ENCODE assay signal across 1 cellular context in the genomic region with DNA sequence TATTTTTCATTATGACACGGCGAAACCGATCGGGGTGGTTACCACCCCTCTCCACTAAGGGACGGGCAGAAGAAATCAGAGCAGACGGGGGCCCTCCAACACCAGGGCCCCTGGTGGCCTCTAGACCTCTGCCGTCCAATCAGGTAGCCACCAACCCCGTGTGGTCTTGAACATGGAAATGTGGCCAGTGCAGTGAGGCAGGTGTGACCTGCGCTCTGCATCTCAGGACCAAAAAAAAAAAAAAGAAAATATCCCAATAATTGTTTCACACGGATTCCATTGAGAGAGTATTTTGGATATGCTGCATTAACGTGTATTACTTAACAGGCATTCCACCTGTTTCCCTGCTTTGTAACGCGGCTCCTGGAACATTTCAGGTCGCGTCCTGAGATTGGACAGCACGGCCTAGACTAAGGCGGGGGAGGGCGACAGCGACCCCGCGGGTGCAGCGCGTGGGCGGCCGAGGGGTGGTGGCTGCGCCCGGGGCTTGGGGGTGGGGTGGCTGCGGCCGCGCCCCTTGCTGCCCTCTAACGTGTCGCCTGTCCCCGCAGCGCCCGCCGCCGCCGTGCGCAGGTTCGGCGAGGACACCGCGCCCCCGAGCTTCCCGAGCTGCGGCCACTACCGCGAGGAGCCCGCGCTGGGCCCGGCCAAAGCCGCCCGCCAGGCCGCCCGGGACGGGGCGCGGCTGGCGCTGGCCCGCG.
TF ChIP-seq lines count a peak whose summit lies in the region.

No MANE protein-coding gene starts in this region.

TF ChIP-seq in K562, 482 proteins besides CTCF, POLR2A, EP300 and RAD21 (continued from another document):
- TF ChIP-seq, protein P1, sequence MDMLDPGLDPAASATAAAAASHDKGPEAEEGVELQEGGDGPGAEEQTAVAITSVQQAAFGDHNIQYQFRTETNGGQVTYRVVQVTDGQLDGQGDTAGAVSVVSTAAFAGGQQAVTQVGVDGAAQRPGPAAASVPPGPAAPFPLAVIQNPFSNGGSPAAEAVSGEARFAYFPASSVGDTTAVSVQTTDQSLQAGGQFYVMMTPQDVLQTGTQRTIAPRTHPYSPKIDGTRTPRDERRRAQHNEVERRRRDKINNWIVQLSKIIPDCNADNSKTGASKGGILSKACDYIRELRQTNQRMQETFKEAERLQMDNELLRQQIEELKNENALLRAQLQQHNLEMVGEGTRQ (CRISPR knock-in tag; IDR thresholded peaks at IDR 0.05): no peak
- TF ChIP-seq U2AF1 (optimal IDR thresholded peaks at IDR 0.05; ENCODE audit: low read depth, low read length) (no peak), TFAM (CRISPR knock-in tag; conservative IDR thresholded peaks at IDR 0.05) (no peak), EGR1 (conservative IDR thresholded peaks at IDR 0.05) (peak; percentile 63), ZFP36 (IDR thresholded peaks at IDR 0.05; ENCODE audit: low read depth, low read length, partially characterized antibody) (no peak), MBD2 (IDR thresholded peaks at IDR 0.05; ENCODE audit: borderline replicate concordance, low read depth) (no peak), CHD1 (IDR thresholded peaks at IDR 0.05; ENCODE audit: low read length) (peak; percentile 43), ZNF354B (CRISPR knock-in tag; IDR thresholded peaks at IDR 0.05) (no peak), MYC (IDR thresholded peaks at IDR 0.05; ENCODE audit: low read depth, low read length) (0 out of 2 replicates have a peak, but pooled peaks have one; percentile 6), MYC (CRISPR knock-in tag; IDR thresholded peaks at IDR 0.05; ENCODE audit: borderline replicate concordance, low read depth) (no peak), ADNP (tag; IDR thresholded peaks at IDR 0.05) (no peak), HMGN3 (IDR thresholded peaks at IDR 0.05; ENCODE audit: borderline replicate concordance, extremely low read depth, insufficient read length, low read depth, low read length) (no peak), FOXA1 (IDR thresholded peaks at IDR 0.05; ENCODE audit: borderline replicate concordance) (no peak), RAD51 (IDR thresholded peaks at IDR 0.05; ENCODE audit: borderline replicate concordance, low read depth) (no peak), ZNF165 (CRISPR knock-in tag; IDR thresholded peaks at IDR 0.05; ENCODE audit: borderline replicate concordance) (no peak), DPF2 (IDR thresholded peaks at IDR 0.05) (no peak), CBX8 (IDR thresholded peaks at IDR 0.05; ENCODE audit: borderline replicate concordance, extremely low read depth, low read depth, low read length, poor library complexity, severe bottlenecking) (peak; percentile 44), XRCC5 (IDR thresholded peaks at IDR 0.05; ENCODE audit: low read depth, low read length) (no peak), KDM4B (IDR thresholded peaks at IDR 0.05; ENCODE audit: borderline replicate concordance in 2 of 2, low read depth in 1 of 2) (no peak), RFX7 (CRISPR knock-in tag; IDR thresholded peaks at IDR 0.05) (no peak), ZNF197 (CRISPR knock-in tag; IDR thresholded peaks at IDR 0.05; ENCODE audit: low read depth) (no peak), NFXL1 (CRISPR knock-in tag; IDR thresholded peaks at IDR 0.05) (no peak), NFIX (CRISPR knock-in tag; IDR thresholded peaks at IDR 0.05; ENCODE audit: low read depth) (no peak), HDAC1 (IDR thresholded peaks at IDR 0.05) (no peak), DNMT1 (IDR thresholded peaks at IDR 0.05) (no peak), HMG20A (CRISPR knock-in tag; conservative IDR thresholded peaks at IDR 0.05) (no peak), MTA1 (IDR thresholded peaks at IDR 0.05; ENCODE audit: borderline replicate concordance) (no peak)
- TF ChIP-seq, protein P2, sequence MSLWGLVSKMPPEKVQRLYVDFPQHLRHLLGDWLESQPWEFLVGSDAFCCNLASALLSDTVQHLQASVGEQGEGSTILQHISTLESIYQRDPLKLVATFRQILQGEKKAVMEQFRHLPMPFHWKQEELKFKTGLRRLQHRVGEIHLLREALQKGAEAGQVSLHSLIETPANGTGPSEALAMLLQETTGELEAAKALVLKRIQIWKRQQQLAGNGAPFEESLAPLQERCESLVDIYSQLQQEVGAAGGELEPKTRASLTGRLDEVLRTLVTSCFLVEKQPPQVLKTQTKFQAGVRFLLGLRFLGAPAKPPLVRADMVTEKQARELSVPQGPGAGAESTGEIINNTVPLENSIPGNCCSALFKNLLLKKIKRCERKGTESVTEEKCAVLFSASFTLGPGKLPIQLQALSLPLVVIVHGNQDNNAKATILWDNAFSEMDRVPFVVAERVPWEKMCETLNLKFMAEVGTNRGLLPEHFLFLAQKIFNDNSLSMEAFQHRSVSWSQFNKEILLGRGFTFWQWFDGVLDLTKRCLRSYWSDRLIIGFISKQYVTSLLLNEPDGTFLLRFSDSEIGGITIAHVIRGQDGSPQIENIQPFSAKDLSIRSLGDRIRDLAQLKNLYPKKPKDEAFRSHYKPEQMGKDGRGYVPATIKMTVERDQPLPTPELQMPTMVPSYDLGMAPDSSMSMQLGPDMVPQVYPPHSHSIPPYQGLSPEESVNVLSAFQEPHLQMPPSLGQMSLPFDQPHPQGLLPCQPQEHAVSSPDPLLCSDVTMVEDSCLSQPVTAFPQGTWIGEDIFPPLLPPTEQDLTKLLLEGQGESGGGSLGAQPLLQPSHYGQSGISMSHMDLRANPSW (CRISPR knock-in tag; IDR thresholded peaks at IDR 0.05): no peak
- TF ChIP-seq, protein P3, sequence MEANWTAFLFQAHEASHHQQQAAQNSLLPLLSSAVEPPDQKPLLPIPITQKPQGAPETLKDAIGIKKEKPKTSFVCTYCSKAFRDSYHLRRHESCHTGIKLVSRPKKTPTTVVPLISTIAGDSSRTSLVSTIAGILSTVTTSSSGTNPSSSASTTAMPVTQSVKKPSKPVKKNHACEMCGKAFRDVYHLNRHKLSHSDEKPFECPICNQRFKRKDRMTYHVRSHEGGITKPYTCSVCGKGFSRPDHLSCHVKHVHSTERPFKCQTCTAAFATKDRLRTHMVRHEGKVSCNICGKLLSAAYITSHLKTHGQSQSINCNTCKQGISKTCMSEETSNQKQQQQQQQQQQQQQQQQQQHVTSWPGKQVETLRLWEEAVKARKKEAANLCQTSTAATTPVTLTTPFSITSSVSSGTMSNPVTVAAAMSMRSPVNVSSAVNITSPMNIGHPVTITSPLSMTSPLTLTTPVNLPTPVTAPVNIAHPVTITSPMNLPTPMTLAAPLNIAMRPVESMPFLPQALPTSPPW (CRISPR knock-in tag; IDR thresholded peaks at IDR 0.05): 0 out of 2 replicates have a peak, but pooled peaks have one; percentile 17
- TF ChIP-seq, protein P4, sequence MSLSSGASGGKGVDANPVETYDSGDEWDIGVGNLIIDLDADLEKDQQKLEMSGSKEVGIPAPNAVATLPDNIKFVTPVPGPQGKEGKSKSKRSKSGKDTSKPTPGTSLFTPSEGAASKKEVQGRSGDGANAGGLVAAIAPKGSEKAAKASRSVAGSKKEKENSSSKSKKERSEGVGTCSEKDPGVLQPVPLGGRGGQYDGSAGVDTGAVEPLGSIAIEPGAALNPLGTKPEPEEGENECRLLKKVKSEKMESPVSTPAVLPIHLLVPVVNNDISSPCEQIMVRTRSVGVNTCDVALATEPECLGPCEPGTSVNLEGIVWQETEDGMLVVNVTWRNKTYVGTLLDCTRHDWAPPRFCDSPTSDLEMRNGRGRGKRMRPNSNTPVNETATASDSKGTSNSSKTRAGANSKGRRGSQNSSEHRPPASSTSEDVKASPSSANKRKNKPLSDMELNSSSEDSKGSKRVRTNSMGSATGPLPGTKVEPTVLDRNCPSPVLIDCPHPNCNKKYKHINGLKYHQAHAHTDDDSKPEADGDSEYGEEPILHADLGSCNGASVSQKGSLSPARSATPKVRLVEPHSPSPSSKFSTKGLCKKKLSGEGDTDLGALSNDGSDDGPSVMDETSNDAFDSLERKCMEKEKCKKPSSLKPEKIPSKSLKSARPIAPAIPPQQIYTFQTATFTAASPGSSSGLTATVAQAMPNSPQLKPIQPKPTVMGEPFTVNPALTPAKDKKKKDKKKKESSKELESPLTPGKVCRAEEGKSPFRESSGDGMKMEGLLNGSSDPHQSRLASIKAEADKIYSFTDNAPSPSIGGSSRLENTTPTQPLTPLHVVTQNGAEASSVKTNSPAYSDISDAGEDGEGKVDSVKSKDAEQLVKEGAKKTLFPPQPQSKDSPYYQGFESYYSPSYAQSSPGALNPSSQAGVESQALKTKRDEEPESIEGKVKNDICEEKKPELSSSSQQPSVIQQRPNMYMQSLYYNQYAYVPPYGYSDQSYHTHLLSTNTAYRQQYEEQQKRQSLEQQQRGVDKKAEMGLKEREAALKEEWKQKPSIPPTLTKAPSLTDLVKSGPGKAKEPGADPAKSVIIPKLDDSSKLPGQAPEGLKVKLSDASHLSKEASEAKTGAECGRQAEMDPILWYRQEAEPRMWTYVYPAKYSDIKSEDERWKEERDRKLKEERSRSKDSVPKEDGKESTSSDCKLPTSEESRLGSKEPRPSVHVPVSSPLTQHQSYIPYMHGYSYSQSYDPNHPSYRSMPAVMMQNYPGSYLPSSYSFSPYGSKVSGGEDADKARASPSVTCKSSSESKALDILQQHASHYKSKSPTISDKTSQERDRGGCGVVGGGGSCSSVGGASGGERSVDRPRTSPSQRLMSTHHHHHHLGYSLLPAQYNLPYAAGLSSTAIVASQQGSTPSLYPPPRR (CRISPR knock-in tag; IDR thresholded peaks at IDR 0.05; ENCODE audit: borderline replicate concordance): no peak
- TF ChIP-seq, protein P5, sequence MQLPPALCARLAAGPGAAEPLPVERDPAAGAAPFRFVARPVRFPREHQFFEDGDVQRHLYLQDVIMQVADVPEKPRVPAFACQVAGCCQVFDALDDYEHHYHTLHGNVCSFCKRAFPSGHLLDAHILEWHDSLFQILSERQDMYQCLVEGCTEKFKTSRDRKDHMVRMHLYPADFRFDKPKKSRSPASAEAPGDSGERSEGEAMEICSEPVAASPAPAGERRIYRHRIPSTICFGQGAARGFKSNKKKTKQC (CRISPR knock-in tag; IDR thresholded peaks at IDR 0.05): no peak
- TF ChIP-seq, protein P6, sequence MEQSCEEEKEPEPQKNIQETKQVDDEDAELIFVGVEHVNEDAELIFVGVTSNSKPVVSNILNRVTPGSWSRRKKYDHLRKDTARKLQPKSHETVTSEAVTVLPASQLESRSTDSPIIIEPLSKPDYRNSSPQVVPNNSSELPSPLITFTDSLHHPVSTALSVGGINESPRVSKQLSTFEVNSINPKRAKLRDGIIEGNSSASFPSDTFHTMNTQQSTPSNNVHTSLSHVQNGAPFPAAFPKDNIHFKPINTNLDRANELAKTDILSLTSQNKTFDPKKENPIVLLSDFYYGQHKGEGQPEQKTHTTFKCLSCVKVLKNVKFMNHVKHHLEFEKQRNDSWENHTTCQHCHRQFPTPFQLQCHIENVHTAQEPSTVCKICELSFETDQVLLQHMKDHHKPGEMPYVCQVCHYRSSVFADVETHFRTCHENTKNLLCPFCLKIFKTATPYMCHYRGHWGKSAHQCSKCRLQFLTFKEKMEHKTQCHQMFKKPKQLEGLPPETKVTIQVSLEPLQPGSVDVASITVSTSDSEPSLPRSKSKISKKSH (CRISPR knock-in tag; IDR thresholded peaks at IDR 0.05): no peak
